Comparison of ENCODE assay signal across 31 cellular contexts in the genomic region with DNA sequence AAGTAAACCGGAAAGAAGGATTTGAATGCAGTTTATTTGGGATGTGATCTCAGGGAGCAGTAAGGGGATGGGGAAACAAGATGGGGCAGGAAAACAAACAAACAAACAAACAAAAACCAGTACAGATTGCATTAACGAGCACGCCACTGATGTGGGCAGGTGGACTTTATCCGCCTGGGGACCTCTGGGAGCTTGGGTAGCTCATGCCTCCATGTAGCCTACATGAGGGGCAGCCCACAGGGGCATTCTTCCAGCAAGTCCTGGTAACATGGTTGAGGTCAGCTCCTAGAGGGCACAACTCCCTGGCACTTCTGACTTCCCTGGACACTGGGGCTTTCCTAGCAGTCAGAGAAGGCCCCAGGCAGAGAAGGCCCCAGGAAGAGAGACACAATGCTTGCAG. TPM values are rescaled to one million over a fixed set of nuclear protein-coding genes. Genes with fewer than 3 reads are reported as not detected.
"Had no signal": no experiment of that assay in that cellular context is flagged by ENCODE, and none has a peak within 500 bp of the region (broad histone marks: within the 10 kb centered on the region; RNA-seq: fewer than 3 reads in every experiment).

No MANE protein-coding gene starts in this region.

- H3K4me3 ChIP-seq: adrenal gland, cardiac muscle cell had no signal

- H3K9me3 ChIP-seq: adrenal gland had no signal

- DNase-seq: activated B cell treated with CpG ODN at 0.5 μM for 24 hours; activated CD4-positive, alpha-beta memory T cell treated with anti-CD3 and anti-CD28 coated beads for 36 hours; activated CD4-positive, alpha-beta T cell treated with anti-CD3 and anti-CD28 coated beads for 4 hours; activated CD4-positive, alpha-beta T cell treated with anti-CD3 and anti-CD28 coated beads, Interleukin-2, amount 10 ng/mL, durations not matched to agents 24 days and 14 days; activated CD4-positive, alpha-beta T cell treated with anti-CD3 and anti-CD28 coated beads, Interleukin-2, amount 50 U/mL, for 1 hour; activated CD4-positive, alpha-beta T cell treated with anti-CD3 and anti-CD28 coated beads, Interleukin-2, amount 50 U/mL, for 4 hours; activated CD4-positive, CD25-positive, alpha-beta regulatory T cell treated with anti-CD3 and anti-CD28 coated beads, Interleukin-2, amount 50 U/mL, for 72 hours; activated CD8-positive, alpha-beta memory T cell treated with anti-CD3 and anti-CD28 coated beads, Interleukin-2, amount 10 ng/mL, durations not matched to agents 7 days and 5 days; activated CD8-positive, alpha-beta T cell treated with anti-CD3 and anti-CD28 coated beads for 36 hours; activated effector memory CD4-positive, alpha-beta T cell treated with anti-CD3 and anti-CD28 coated beads, Interleukin-2, amount 50 U/mL, for 16 hours; activated gamma-delta T cell treated with Interleukin-2 at 50 U/mL for 16 hours; activated naive CD4-positive, alpha-beta T cell; activated naive CD4-positive, alpha-beta T cell treated with anti-CD3 and anti-CD28 coated beads for 36 hours; activated naive CD4-positive, alpha-beta T cell treated with anti-CD3 and anti-CD28 coated beads, Interleukin-2, amount 50 U/mL, for 16 hours; activated naive CD8-positive, alpha-beta T cell treated with anti-CD3 and anti-CD28 coated beads for 36 hours; activated T-cell treated with anti-CD3 and anti-CD28 coated beads for 4 hours; activated T-cell treated with anti-CD3 and anti-CD28 coated beads, Interleukin-2, amount 50 U/mL, for 1 hour; activated T-cell treated with anti-CD3 and anti-CD28 coated beads, Interleukin-2, amount 50 U/mL, for 4 hours; activated T-cell treated with anti-CD3 and anti-CD28 coated beads, Interleukin-2, amount 50 U/mL, for 72 hours; amniotic stem cell; aorta; caudate nucleus; cerebellar nuclear complex; SW 1271; T-helper 1 cell; T-helper 2 cell; T-helper 9 cell had no signal

- ATAC-seq: activated CD8-positive, alpha-beta memory T cell treated with anti-CD3 and anti-CD28 coated beads, Interleukin-2, amount 10 ng/mL, durations not matched to agents 7 days and 5 days; activated CD8-positive, alpha-beta T cell treated with anti-CD3 and anti-CD28 coated beads for 36 hours; activated naive CD4-positive, alpha-beta T cell treated with anti-CD3 and anti-CD28 coated beads, Interleukin-2, amount 50 U/mL, for 72 hours; activated T-cell treated with anti-CD3 and anti-CD28 coated beads, Interleukin-2, amount 50 U/mL, for 4 hours; activated T-cell treated with anti-CD3 and anti-CD28 coated beads, Interleukin-2, amount 50 U/mL, for 72 hours; activated T-helper 17 cell treated with anti-CD3 and anti-CD28 coated beads, Interleukin-2, amount 50 U/mL, for 72 hours had no signal

- H3K36me3 ChIP-seq: adrenal gland, cardiac muscle cell had no signal

- H3K27ac ChIP-seq: cardiac muscle cell had no signal

- H3K27me3 ChIP-seq: adrenal gland, cardiac muscle cell had no signal

RNA-seq across cellular contexts. Expression of a gene that starts 38.6 kb away (rescaled TPM):
- total RNA-seq: activated B cell treated with CpG ODN at 0.5 μM for 24 hours had no signal
